In genomic region chr16:5176505-5176904, GRCh38 we compare ENCODE assay signal across 22 cellular contexts.
DNase-seq lines count a peak whose midpoint lies in the region; ATAC-seq, FAIRE-seq and TF ChIP-seq lines count a peak whose summit lies in the region.
"Had no signal": no experiment of that assay in that cellular context is flagged by ENCODE, and none has a peak within 500 bp of the region (broad histone marks: within the 10 kb centered on the region; RNA-seq: fewer than 3 reads in every experiment).

No MANE protein-coding gene starts in this region.

- H3K79me2 ChIP-seq in GM23338 (replicated peaks; ENCODE audit: insufficient read depth) = no peaks in the 10 kb centered on the region; the same call in 1 of the 2 replicates
- H3K79me2 ChIP-seq in MM.1S (ENCODE audit: low read length) = no peaks in the 10 kb centered on the region
- no peaks in the 10 kb centered on the region for H3K79me2 ChIP-seq in H1 (ENCODE audit: control insufficient read depth in 1 of 2, insufficient read depth in 2 of 2, low read length in 2 of 2)
- no peaks in the 10 kb centered on the region for H3K79me2 ChIP-seq in Karpas-422 (ENCODE audit: low read length)

- H3K9me2 ChIP-seq in GM23338 (ENCODE audit: insufficient read depth) (peaks cover 9% of the 10 kb centered on the region), MM.1S (replicated peaks; ENCODE audit: insufficient read depth, low read length) (no peaks in the 10 kb centered on the region), Karpas-422 (replicated peaks; ENCODE audit: insufficient read depth, low read length) (no peaks in the 10 kb centered on the region)

- no peak overlapping the region for H3K4me2 ChIP-seq in GM23338
- H3K4me2 ChIP-seq in MM.1S (ENCODE audit: low read depth, low read length) = no peak overlapping the region
- H3K4me2 ChIP-seq in H1 (ENCODE audit: insufficient read depth in 1 of 2, low read depth in 2 of 2, low read length in 2 of 2) = no peak overlapping the region
- H3K4me2 ChIP-seq in Karpas-422 (ENCODE audit: low read depth, low read length, poor library complexity, severe bottlenecking) = no peak overlapping the region

- no peak overlapping the region for H2BK15ac ChIP-seq in H1 (ENCODE audit: low read length)

- H3K9me3 ChIP-seq in MM.1S (replicated peaks; ENCODE audit: insufficient read depth, low read length) = no peaks in the 10 kb centered on the region
- no peaks in the 10 kb centered on the region; a peak in 1 of 4 replicates for H3K9me3 ChIP-seq in H1 (ENCODE audit: insufficient read depth in 2 of 2, low read depth in 1 of 2, low read length in 1 of 2)
- H3K9me3 ChIP-seq in Karpas-422 (ENCODE audit: low read length) = no peaks in the 10 kb centered on the region; the same call in 1 of the 2 replicates

- no peaks in the 10 kb centered on the region for H4K20me1 ChIP-seq in GM23338 (replicated peaks; ENCODE audit: insufficient read depth)
- no peaks in the 10 kb centered on the region for H4K20me1 ChIP-seq in MM.1S (ENCODE audit: insufficient read depth, low read length)
- no peaks in the 10 kb centered on the region for H4K20me1 ChIP-seq in H1 (replicated peaks in 1 of 2; ENCODE audit: control insufficient read depth in 1 of 2, insufficient read depth in 2 of 2, low read length in 2 of 2)
- H4K20me1 ChIP-seq in Karpas-422 (ENCODE audit: insufficient read depth, low read depth, low read length) = no peaks in the 10 kb centered on the region

- H3K36me3 Mint-ChIP-seq in GM23338 (ENCODE audit: low read depth) (peaks cover 15% of the 10 kb centered on the region), nephron progenitor cell (ENCODE audit: low read depth) (no peaks in the 10 kb centered on the region)

- POLR2A ChIA-PET in H1 (lab: Charles Lee; ENCODE audit: partially characterized antibody) = interaction anchor here (0.8 to 1.5 kb wide), 4 partner anchors 9 to 69 kb away, joined by 3 to 5 read pairs (median 4); no protein-coding TSS in a partner anchor

- H2BK5ac ChIP-seq in H1 (ENCODE audit: low read depth, low read length) = no peak overlapping the region

- H3K4me1 ChIP-seq in GM23338 (ENCODE audit: insufficient read depth) = no peaks in the 10 kb centered on the region
- no peaks in the 10 kb centered on the region for H3K4me1 ChIP-seq in MM.1S (ENCODE audit: low read length)
- H3K4me1 ChIP-seq in H1 (replicated peaks in 1 of 4; ENCODE audit: control insufficient read depth in 3 of 4, insufficient read depth in 4 of 4, low read length in 3 of 4) = no peaks in the 10 kb centered on the region
- no peaks in the 10 kb centered on the region for H3K4me1 ChIP-seq in Karpas-422 (ENCODE audit: low read length)

- H2AFZ ChIP-seq in GM23338 = no peak overlapping the region
- no peak overlapping the region for H2AFZ ChIP-seq in MM.1S (ENCODE audit: low read length)
- no peak overlapping the region for H2AFZ ChIP-seq in H1 (ENCODE audit: low read length)
- no peak overlapping the region for H2AFZ ChIP-seq in Karpas-422 (ENCODE audit: low read length)

- no peak overlapping the region for H2AK5ac ChIP-seq in H1 (ENCODE audit: low read depth, low read length)

- H3K4ac ChIP-seq in H1 (replicated peaks; ENCODE audit: insufficient read length, low read depth, low read length) = no peak overlapping the region

- WGBS in H1 (ENCODE audit: extremely low coverage in 1 of 2, insufficient coverage in 1 of 2, insufficient read length in 1 of 2, insufficient replicate concordance in 2 of 2, low coverage in 1 of 2, low lambda C conversion rate in 2 of 2, missing lambda C conversion rate in 1 of 2), 2 experiments = 72% methylated on average over 4 of the region's 4 CpGs; no CpG with 5 or more reads in 1 of the 2 experiments

- no peak overlapping the region for H3K14ac ChIP-seq in H1 (ENCODE audit: insufficient read length)

- no peaks in the 10 kb centered on the region for H3K27me3 ChIP-seq in GM23338 (ENCODE audit: insufficient read depth)
- H3K27me3 ChIP-seq in MM.1S (replicated peaks; ENCODE audit: insufficient read depth, low read length) = no peaks in the 10 kb centered on the region
- H3K27me3 ChIP-seq in H1 (replicated peaks in 1 of 4; ENCODE audit: control insufficient read depth in 3 of 4, extremely low read depth in 1 of 4, insufficient read depth in 3 of 4, low read length in 3 of 4) = no peaks in the 10 kb centered on the region
- H3K27me3 ChIP-seq in Karpas-422 (ENCODE audit: low read length) = no peaks in the 10 kb centered on the region

- peak; percentile 70 for ATAC-seq in GM23338

- H3K27me3 Mint-ChIP-seq in GM23338 (ENCODE audit: insufficient read depth, low read depth, poor library complexity) (peaks cover 3% of the 10 kb centered on the region), nephron progenitor cell (ENCODE audit: low read depth, poor library complexity) (no peaks in the 10 kb centered on the region)

- TF ChIP-seq CTCF in GM23338 (conservative IDR thresholded peaks at IDR 0.05; ENCODE audit: low read depth in 2 of 2) (no peak), MM.1S (IDR thresholded peaks at IDR 0.05; ENCODE audit: low read length) (no peak), H1 (IDR thresholded peaks at IDR 0.05; ENCODE audit: control extremely low read depth in 1 of 3, insufficient read depth in 1 of 3, low read depth in 1 of 3, low read length in 3 of 3) (no peak), nephron progenitor cell (IDR thresholded peaks at IDR 0.05) (no peak)

- FAIRE-seq in H1 (lab: Jason Lieb, UNC) = peak; percentile 83
- FAIRE-seq: GM12891, GM18507 had no signal

- H3K23ac ChIP-seq in H1 (ENCODE audit: insufficient read length) = no peak overlapping the region

- no peak for TF ChIP-seq EP300 in H1 (IDR thresholded peaks at IDR 0.05; ENCODE audit: borderline replicate concordance in 1 of 2, low read depth in 2 of 2, low read length in 2 of 2)

- H3K27ac ChIP-seq in GM23338 (ENCODE audit: low read depth) (no peak overlapping the region), MM.1S (ENCODE audit: low read length) (no peak overlapping the region), H1 (ENCODE audit: low read depth, low read length) (no peak overlapping the region), Karpas-422 (ENCODE audit: low read length) (no peak overlapping the region)
- H3K27ac ChIP-seq: C4-2B, SK-N-MC had no signal

- H2BK20ac ChIP-seq in H1 (ENCODE audit: low read length) = no peak overlapping the region

- H3K56ac ChIP-seq in H1 (replicated peaks; ENCODE audit: insufficient read length, low read depth, low read length) = no peak overlapping the region

- no peak overlapping the region for H4K8ac ChIP-seq in H1 (ENCODE audit: extremely low read depth, insufficient read depth, low read length)

- H3K79me1 ChIP-seq in H1 (ENCODE audit: low read depth, low read length) = no peaks in the 10 kb centered on the region; the same call in 1 of the 2 replicates

- no peak for TF ChIP-seq POLR2A in H1 (IDR thresholded peaks at IDR 0.05; ENCODE audit: control extremely low read depth in 1 of 2, low read depth in 2 of 2, low read length in 2 of 2)

- CTCF ChIA-PET in H1 (lab: Charles Lee; ENCODE audit: partially characterized antibody) = no interaction called here

- H3K36me3 ChIP-seq in GM23338 (ENCODE audit: insufficient read depth) (no peaks in the 10 kb centered on the region), MM.1S (replicated peaks; ENCODE audit: insufficient read depth, low read length) (no peaks in the 10 kb centered on the region), H1 (ENCODE audit: control insufficient read depth in 2 of 4, insufficient read depth in 4 of 4, low read length in 3 of 4) (no peaks in the 10 kb centered on the region), Karpas-422 (ENCODE audit: insufficient read depth, low read length) (no peaks in the 10 kb centered on the region)

- H3K4me3 ChIP-seq in GM23338 (no peak overlapping the region), MM.1S (ENCODE audit: low read length) (no peak overlapping the region), H1 (ENCODE audit: extremely low read depth in 1 of 4, insufficient read depth in 2 of 4, low read depth in 3 of 4, low read length in 4 of 4) (no peak overlapping the region), Karpas-422 (ENCODE audit: low read length) (no peak overlapping the region)
- H3K4me3 ChIP-seq: SK-N-MC had no signal

- H3K27ac Mint-ChIP-seq in GM23338 = no peak overlapping the region
- no peak overlapping the region for H3K27ac Mint-ChIP-seq in nephron progenitor cell
- H3K27ac Mint-ChIP-seq: H9 had no signal

- no peaks in the 10 kb centered on the region for H3K23me2 ChIP-seq in H1 (ENCODE audit: low read depth, low read length)

- TF ChIP-seq RAD21 in H1 (IDR thresholded peaks at IDR 0.05 in 1 of 2, conservative IDR thresholded peaks at IDR 0.05 in 1 of 2; ENCODE audit: low read depth in 2 of 2, low read length in 2 of 2) = no peak

- H4K5ac ChIP-seq in H1 (ENCODE audit: insufficient read length, low read depth, low read length) = no peak overlapping the region

- H3F3A ChIP-seq in GM23338 (replicated peaks; ENCODE audit: low read depth) (no peaks in the 10 kb centered on the region), MM.1S (ENCODE audit: insufficient read depth, low read length) (no peaks in the 10 kb centered on the region)

- peak; percentile 53 for DNase-seq in GM23338 (ENCODE audit: low spot score)
- DNase-seq in MM.1S = peak; percentile 22
- peak in 1 of 2 experiments; percentile 72 for DNase-seq in H1 (ENCODE audit: low read depth in 1 of 2, low spot score in 2 of 2)
- DNase-seq in nephron progenitor cell = peak; percentile 60
- no peak for DNase-seq in kidney tubule cell (ENCODE audit: low spot score)
- DNase-seq in stimulated activated CD4-positive, alpha-beta T cell treated with anti-CD3 and anti-CD28 coated beads, Interleukin-2, amount 100 ng/mL, for 48 hours = no peak
- no peak for DNase-seq in ACHN
- DNase-seq in Karpas-422 = no peak
- DNase-seq: AML-193, H9, KBM-7, MV-4-11, NCI-H1417, NCI-H187, NCI-H2107, NCI-H510A, NCI-H748 treated with DMSO at 0.1 percent for 48 hours, SHP77 had no signal

- in situ Hi-C loops in ACHN (cut with HindIII; ENCODE audit: low pct_ligation_motif_present, low pct_unique_long_range_greater_than_20kb, low sequenced_read_pairs) = no loop called here

- no peak overlapping the region for H2BK120ac ChIP-seq in H1 (replicated peaks; ENCODE audit: low read depth, low read length)

- H3K9me3 Mint-ChIP-seq in GM23338 (peaks cover 23% of the 10 kb centered on the region), nephron progenitor cell (peaks cover 51% of the 10 kb centered on the region)

- H4K91ac ChIP-seq in H1 (replicated peaks; ENCODE audit: insufficient read length, low read length) = no peak overlapping the region

- H3K18ac ChIP-seq in H1 (ENCODE audit: extremely low read depth, low read length) = no peak overlapping the region

- H3K4me3 Mint-ChIP-seq in GM23338 (no peak overlapping the region), nephron progenitor cell (no peak overlapping the region)
- H3K4me3 Mint-ChIP-seq: H9 had no signal

- H3K4me1 Mint-ChIP-seq in GM23338 (peaks cover 14% of the 10 kb centered on the region; the same call in 2 of the 3 replicates), nephron progenitor cell (no peaks in the 10 kb centered on the region)

- no peak overlapping the region for H2BK12ac ChIP-seq in H1 (ENCODE audit: low read depth, low read length)

- H3K9ac ChIP-seq in MM.1S (ENCODE audit: low read length) (no peak overlapping the region), H1 (replicated peaks in 1 of 4; ENCODE audit: extremely low read depth in 1 of 4, low read depth in 3 of 4, low read length in 3 of 4) (no peak overlapping the region), Karpas-422 (ENCODE audit: low read length) (no peak overlapping the region)

Comparison
In these comparisons a context has a peak if more than half of its experiments do, and no peak if none do; other contexts are left out.
1. DNase-seq: peak in GM23338 (single experiment), MM.1S (single experiment) and nephron progenitor cell (single experiment); none in kidney tubule cell (single experiment), stimulated activated CD4-positive, alpha-beta T cell treated with anti-CD3 and anti-CD28 coated beads, Interleukin-2, amount 100 ng/mL, for 48 hours (0 of 2), ACHN (single experiment) and Karpas-422 (single experiment).